In the genomic region with DNA sequence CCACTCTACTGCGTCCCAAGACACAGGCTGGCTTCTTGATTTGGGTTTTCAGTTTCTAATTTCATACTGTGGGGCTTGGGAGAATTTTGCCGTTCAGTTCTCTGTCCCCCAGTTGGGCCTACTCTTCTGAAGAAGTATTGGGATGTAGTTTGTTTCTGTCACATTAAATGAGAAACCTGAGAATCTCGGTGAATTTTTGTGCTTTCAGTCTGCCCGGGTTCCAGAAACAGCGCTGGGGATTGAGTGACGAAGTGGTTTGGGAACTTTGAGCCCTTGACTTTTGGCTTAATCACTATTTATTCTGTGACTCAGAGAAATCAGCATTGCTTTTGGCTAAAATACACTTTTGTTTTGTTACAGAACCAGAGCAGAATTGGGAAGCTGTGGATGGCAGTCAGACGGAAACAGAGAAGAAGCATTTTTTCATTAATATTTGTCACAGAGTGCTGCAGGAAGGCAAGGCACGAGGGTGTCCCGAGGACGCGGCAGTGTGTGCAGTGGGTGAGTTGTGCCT, we compare ENCODE assay signal across 16 cellular contexts.
DNase-seq lines count a peak whose midpoint lies in the region; ATAC-seq and TF ChIP-seq lines count a peak whose summit lies in the region.
"Had no signal": no experiment of that assay in that cellular context is flagged by ENCODE, and none has a peak within 500 bp of the region (broad histone marks: within the 10 kb centered on the region; RNA-seq: fewer than 3 reads in every experiment).

No MANE protein-coding gene starts in this region.

- no peaks in the 10 kb centered on the region for H3K9me3 ChIP-seq in endodermal cell (ENCODE audit: control insufficient read depth, low read length)

- no peak overlapping the region for H3K4me3 ChIP-seq in astrocyte of the spinal cord (ENCODE audit: low read depth, low read length)
- no peak overlapping the region for H3K4me3 ChIP-seq in endodermal cell (ENCODE audit: low read length)
- H3K4me3 ChIP-seq: GM12878, K562 had no signal

- TF ChIP-seq CTCF in astrocyte of the spinal cord (IDR thresholded peaks at IDR 0.05; ENCODE audit: low read depth, low read length) = no peak
- no peak for TF ChIP-seq CTCF in endodermal cell (conservative IDR thresholded peaks at IDR 0.05)

- DNase-seq in HPDE6-E6E7 (ENCODE audit: extremely low spot score) (peak; percentile 29), astrocyte of the spinal cord (ENCODE audit: low read depth, low spot score) (peak; percentile 77), islet precursor cell (peak; percentile 11), kidney glomerular epithelial cell (lab: John Stamatoyannopoulos, UW) (no peak), endodermal cell (no peak)
- DNase-seq in stimulated activated effector memory CD8-positive, alpha-beta T cell treated with anti-CD3 and anti-CD28 coated beads, Interleukin-12 subunit alpha, Interleukin-12 subunit beta, amount 100 ng/mL, for 72 hours (ENCODE audit: low spot score in 2 of 2) = no peak
- no peak for DNase-seq in activated effector memory CD4-positive, alpha-beta T cell treated with anti-CD3 and anti-CD28 coated beads, Interleukin-2, amount 50 U/mL, for 16 hours
- DNase-seq: activated CD4-positive, alpha-beta memory T cell treated with anti-CD3 and anti-CD28 coated beads for 36 hours; effector memory CD8-positive, alpha-beta T cell; H7; naive thymus-derived CD8-positive, alpha-beta T cell; T-helper 2 cell had no signal

- H3K4me1 ChIP-seq in endodermal cell (ENCODE audit: control insufficient read depth, insufficient read depth, low read length) = no peaks in the 10 kb centered on the region

- peaks cover 95% of the 10 kb centered on the region for H3K36me3 ChIP-seq in endodermal cell (ENCODE audit: control insufficient read depth, insufficient read depth, low read length)

- no peak for ATAC-seq in stimulated activated effector memory CD8-positive, alpha-beta T cell treated with anti-CD3 and anti-CD28 coated beads, Interleukin-12 subunit alpha, Interleukin-12 subunit beta, amount 100 ng/mL, for 72 hours
- ATAC-seq in GM19463 (IDR thresholded peaks at IDR 0.05; ENCODE audit: unreplicated experiment) = no peak
- ATAC-seq: activated naive CD4-positive, alpha-beta T cell treated with anti-CD3 and anti-CD28 coated beads, Interleukin-2, amount 50 U/mL, for 72 hours; effector memory CD8-positive, alpha-beta T cell; GM12878; naive thymus-derived CD8-positive, alpha-beta T cell had no signal

- peak overlapping the region; percentile 85 for H3K27ac Mint-ChIP-seq in stimulated activated effector memory CD8-positive, alpha-beta T cell treated with anti-CD3 and anti-CD28 coated beads, Interleukin-12 subunit alpha, Interleukin-12 subunit beta, amount 100 ng/mL, for 72 hours
- H3K27ac Mint-ChIP-seq in endodermal cell = no peak overlapping the region
- H3K27ac Mint-ChIP-seq: activated CD4-positive, alpha-beta memory T cell treated with anti-CD3 and anti-CD28 coated beads for 36 hours; effector memory CD8-positive, alpha-beta T cell had no signal

- H3K9ac ChIP-seq in endodermal cell (ENCODE audit: extremely low read depth, low read length, poor library complexity, severe bottlenecking) = no peak overlapping the region

- no peak overlapping the region for H3K4me3 Mint-ChIP-seq in stimulated activated effector memory CD8-positive, alpha-beta T cell treated with anti-CD3 and anti-CD28 coated beads, Interleukin-12 subunit alpha, Interleukin-12 subunit beta, amount 100 ng/mL, for 72 hours
- no peak overlapping the region for H3K4me3 Mint-ChIP-seq in endodermal cell
- H3K4me3 Mint-ChIP-seq: activated CD4-positive, alpha-beta memory T cell treated with anti-CD3 and anti-CD28 coated beads for 36 hours; effector memory CD8-positive, alpha-beta T cell; naive thymus-derived CD8-positive, alpha-beta T cell had no signal

- peaks cover 15% of the 10 kb centered on the region for H3K4me1 Mint-ChIP-seq in stimulated activated effector memory CD8-positive, alpha-beta T cell treated with anti-CD3 and anti-CD28 coated beads, Interleukin-12 subunit alpha, Interleukin-12 subunit beta, amount 100 ng/mL, for 72 hours
- H3K4me1 Mint-ChIP-seq in endodermal cell = no peaks in the 10 kb centered on the region

- no peaks in the 10 kb centered on the region for H3K27me3 ChIP-seq in endodermal cell (ENCODE audit: control insufficient read depth, insufficient read depth, low read length, poor library complexity, severe bottlenecking)

- no peaks in the 10 kb centered on the region for H3K9me3 Mint-ChIP-seq in stimulated activated effector memory CD8-positive, alpha-beta T cell treated with anti-CD3 and anti-CD28 coated beads, Interleukin-12 subunit alpha, Interleukin-12 subunit beta, amount 100 ng/mL, for 72 hours
- no peaks in the 10 kb centered on the region for H3K9me3 Mint-ChIP-seq in endodermal cell
- H3K9me3 Mint-ChIP-seq: activated CD4-positive, alpha-beta memory T cell treated with anti-CD3 and anti-CD28 coated beads for 36 hours; activated naive CD4-positive, alpha-beta T cell treated with anti-CD3 and anti-CD28 coated beads, Interleukin-2, amount 50 U/mL, for 72 hours; effector memory CD8-positive, alpha-beta T cell; naive thymus-derived CD8-positive, alpha-beta T cell had no signal

- H3K27me3 Mint-ChIP-seq in endodermal cell (ENCODE audit: insufficient read depth) = no peaks in the 10 kb centered on the region
- H3K27me3 Mint-ChIP-seq: activated CD4-positive, alpha-beta memory T cell treated with anti-CD3 and anti-CD28 coated beads for 36 hours; effector memory CD8-positive, alpha-beta T cell; naive thymus-derived CD8-positive, alpha-beta T cell had no signal

- in situ Hi-C loops in astrocyte of the spinal cord (cut with HindIII; ENCODE audit: low sequenced_read_pairs) = no loop called here

- H3K27ac ChIP-seq in endodermal cell (ENCODE audit: low read depth, low read length) = no peak overlapping the region

- H3K36me3 Mint-ChIP-seq in stimulated activated effector memory CD8-positive, alpha-beta T cell treated with anti-CD3 and anti-CD28 coated beads, Interleukin-12 subunit alpha, Interleukin-12 subunit beta, amount 100 ng/mL, for 72 hours = peaks cover 97% of the 10 kb centered on the region
- peaks cover 72% of the 10 kb centered on the region for H3K36me3 Mint-ChIP-seq in endodermal cell (ENCODE audit: low read depth)

- WGBS in endodermal cell (ENCODE audit: insufficient coverage in 1 of 2, insufficient read length in 1 of 2), 2 experiments = 93 to 95% methylated on average over 5 to 11 of the region's 11 CpGs

Comparison
In these comparisons a context has a peak if more than half of its experiments do, and no peak if none do; other contexts are left out.
1. DNase-seq: peak in HPDE6-E6E7 (single experiment), astrocyte of the spinal cord (single experiment) and islet precursor cell (single experiment); none in stimulated activated effector memory CD8-positive, alpha-beta T cell treated with anti-CD3 and anti-CD28 coated beads, Interleukin-12 subunit alpha, Interleukin-12 subunit beta, amount 100 ng/mL, for 72 hours (0 of 2), activated effector memory CD4-positive, alpha-beta T cell treated with anti-CD3 and anti-CD28 coated beads, Interleukin-2, amount 50 U/mL, for 16 hours (single experiment), kidney glomerular epithelial cell (single experiment) and endodermal cell (single experiment).